In the genomic region with DNA sequence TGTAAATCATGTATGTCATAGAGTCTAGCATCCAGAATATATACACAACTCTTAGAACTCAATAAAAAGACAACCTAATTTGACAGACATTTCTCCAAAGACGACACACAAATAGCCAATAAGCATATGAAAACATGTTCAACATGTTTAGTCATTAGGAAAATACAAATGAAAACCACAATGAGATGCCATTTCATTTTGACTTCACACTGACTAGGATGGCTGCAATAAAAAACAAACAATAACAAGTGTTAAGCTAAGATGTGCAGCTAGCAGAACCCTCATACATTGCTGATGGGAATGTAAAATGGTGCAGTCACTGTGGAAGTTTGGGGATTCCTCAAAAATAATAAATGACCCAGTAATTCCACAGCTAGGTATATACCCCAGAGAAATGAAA, we compare ENCODE assay signal across 20 cellular contexts. TPM values are rescaled to one million over a fixed set of nuclear protein-coding genes. Genes with fewer than 3 reads are reported as not detected.
DNase-seq lines count a peak whose midpoint lies in the region; ATAC-seq, FAIRE-seq and TF ChIP-seq lines count a peak whose summit lies in the region.
"Had no signal": no experiment of that assay in that cellular context is flagged by ENCODE, and none has a peak within 500 bp of the region (broad histone marks: within the 10 kb centered on the region; RNA-seq: fewer than 3 reads in every experiment).

No MANE protein-coding gene starts in this region.

- no peak overlapping the region for H3K4me3 ChIP-seq in sigmoid colon

- peaks cover 10 to 70% (median 26%) of the 10 kb centered on the region in 4 donors for H3K36me3 ChIP-seq in sigmoid colon

- peak; percentile 44 for ATAC-seq in activated CD4-positive, alpha-beta T cell treated with anti-CD3 and anti-CD28 coated beads for 36 hours
- no peak for ATAC-seq in memory B cell (ENCODE audit: low read depth)

- DNase-seq in activated CD4-positive, alpha-beta T cell treated with anti-CD3 and anti-CD28 coated beads for 36 hours = no peak
- no peak for DNase-seq in activated CD4-positive, alpha-beta T cell treated with anti-CD3 and anti-CD28 coated beads for 48 hours
- DNase-seq in H54 (ENCODE audit: insufficient read length, low spot score) = no peak
- no peak for DNase-seq in activated T-helper 1 cell treated with anti-CD3 and anti-CD28 coated beads, Interleukin-12 subunit alpha, Interleukin-12 subunit beta, Interleukin-2, Interleukin-4 antibody, amounts not matched to agents 30 ng/mL and 10 ng/mL and 1 ng/mL, durations not matched to agents 14 hours and 24 hours and 36 hours (ENCODE audit: low spot score)
- DNase-seq in memory B cell (ENCODE audit: low spot score in 2 of 2) = no peak
- DNase-seq in NCI-H2196 treated with DMSO at 0.1 percent for 48 hours (lab: John Stamatoyannopoulos, UW; ENCODE audit: unreplicated experiment) = no peak
- DNase-seq in sigmoid colon = no peak
- DNase-seq in stimulated activated CD4-positive, alpha-beta T cell treated with anti-CD3 and anti-CD28 coated beads, Interleukin-4, amount 100 ng/mL, for 1 hour = no peak
- DNase-seq: AML-193, C1 segment of cervical spinal cord, DMS53, GDM1, IMR-90, NCI-H1105, NCI-H2029 treated with DMSO at 0.1 percent for 48 hours, NCI-H2171, NCI-H524 treated with DMSO at 0.1 percent for 48 hours had no signal

- FAIRE-seq in H54 (lab: Jason Lieb, UNC) = peak; percentile 61
- FAIRE-seq: D721Med, RCC 7860 had no signal

- H3K27ac Mint-ChIP-seq in activated CD4-positive, alpha-beta T cell treated with anti-CD3 and anti-CD28 coated beads for 36 hours = no peak overlapping the region
- H3K27ac Mint-ChIP-seq in activated T-helper 1 cell treated with anti-CD3 and anti-CD28 coated beads, Interleukin-12 subunit alpha, Interleukin-12 subunit beta, Interleukin-2, Interleukin-4 antibody, amounts not matched to agents 30 ng/mL and 10 ng/mL and 1 ng/mL, durations not matched to agents 14 hours and 24 hours and 36 hours = peak overlapping the region; percentile 19
- H3K27ac Mint-ChIP-seq in memory B cell = peak overlapping the region; percentile 64

- no peaks in the 10 kb centered on the region for H3K9me3 ChIP-seq in sigmoid colon

- H3K9me3 Mint-ChIP-seq in activated CD4-positive, alpha-beta T cell treated with anti-CD3 and anti-CD28 coated beads for 36 hours (ENCODE audit: low read depth) = peaks cover 8% of the 10 kb centered on the region
- H3K9me3 Mint-ChIP-seq in activated T-helper 1 cell treated with anti-CD3 and anti-CD28 coated beads, Interleukin-12 subunit alpha, Interleukin-12 subunit beta, Interleukin-2, Interleukin-4 antibody, amounts not matched to agents 30 ng/mL and 10 ng/mL and 1 ng/mL, durations not matched to agents 14 hours and 24 hours and 36 hours = peaks cover 16% of the 10 kb centered on the region
- H3K9me3 Mint-ChIP-seq in memory B cell = peaks cover 7% of the 10 kb centered on the region

- POLR2A ChIA-PET in activated CD4-positive, alpha-beta T cell treated with anti-CD3 and anti-CD28 coated beads for 36 hours (lab: Charles Lee) = no interaction called here

- TF ChIP-seq CTCF in sigmoid colon (IDR thresholded peaks at IDR 0.05) = no peak

- CTCF ChIA-PET in activated CD4-positive, alpha-beta T cell treated with anti-CD3 and anti-CD28 coated beads for 36 hours (lab: Charles Lee) = interaction anchor here (0.6 to 0.8 kb wide), 2 partner anchors 90 to 380 kb away, joined by 3 read pairs; a partner anchor contains a TSS

- no peak overlapping the region for H3K27ac ChIP-seq in sigmoid colon
- H3K27ac ChIP-seq: KMS-11 had no signal

- no peaks in the 10 kb centered on the region for H3K27me3 Mint-ChIP-seq in activated CD4-positive, alpha-beta T cell treated with anti-CD3 and anti-CD28 coated beads for 36 hours
- H3K27me3 Mint-ChIP-seq in activated T-helper 1 cell treated with anti-CD3 and anti-CD28 coated beads, Interleukin-12 subunit alpha, Interleukin-12 subunit beta, Interleukin-2, Interleukin-4 antibody, amounts not matched to agents 30 ng/mL and 10 ng/mL and 1 ng/mL, durations not matched to agents 14 hours and 24 hours and 36 hours (ENCODE audit: insufficient read depth) = no peaks in the 10 kb centered on the region
- no peaks in the 10 kb centered on the region for H3K27me3 Mint-ChIP-seq in memory B cell

- 93 to 94% methylated on average over 1 of the region's 1 CpG for WGBS in sigmoid colon, 2 donors

- TF ChIP-seq EP300 in sigmoid colon (IDR thresholded peaks at IDR 0.05) = no peak

- H3K27me3 ChIP-seq in sigmoid colon = no peaks in the 10 kb centered on the region

- intact Hi-C loops in activated CD4-positive, alpha-beta T cell treated with anti-CD3 and anti-CD28 coated beads for 36 hours (cut with DNase I, micrococcal nuclease) = no loop called here
- intact Hi-C loops in activated T-helper 1 cell treated with anti-CD3 and anti-CD28 coated beads, Interleukin-12 subunit alpha, Interleukin-12 subunit beta, Interleukin-2, Interleukin-4 antibody, amounts not matched to agents 30 ng/mL and 10 ng/mL and 1 ng/mL, durations not matched to agents 14 hours and 24 hours and 36 hours (cut with micrococcal nuclease) = loop anchor here (2.0 kb wide), 2 partner anchors 14 kb away; no protein-coding TSS in a partner anchor
- intact Hi-C loops in sigmoid colon (cut with DNase I) = no loop called here

- H3K4me3 Mint-ChIP-seq in activated CD4-positive, alpha-beta T cell treated with anti-CD3 and anti-CD28 coated beads for 36 hours = no peak overlapping the region
- no peak overlapping the region for H3K4me3 Mint-ChIP-seq in activated T-helper 1 cell treated with anti-CD3 and anti-CD28 coated beads, Interleukin-12 subunit alpha, Interleukin-12 subunit beta, Interleukin-2, Interleukin-4 antibody, amounts not matched to agents 30 ng/mL and 10 ng/mL and 1 ng/mL, durations not matched to agents 14 hours and 24 hours and 36 hours
- H3K4me3 Mint-ChIP-seq in memory B cell = no peak overlapping the region

- TF ChIP-seq POLR2A in H54 (IDR thresholded peaks at IDR 0.05; ENCODE audit: low read depth, low read length) (no peak), sigmoid colon (IDR thresholded peaks at IDR 0.05) (no peak)

- peaks cover 64% of the 10 kb centered on the region for H3K36me3 Mint-ChIP-seq in activated CD4-positive, alpha-beta T cell treated with anti-CD3 and anti-CD28 coated beads for 36 hours (ENCODE audit: low read depth)
- H3K36me3 Mint-ChIP-seq in activated T-helper 1 cell treated with anti-CD3 and anti-CD28 coated beads, Interleukin-12 subunit alpha, Interleukin-12 subunit beta, Interleukin-2, Interleukin-4 antibody, amounts not matched to agents 30 ng/mL and 10 ng/mL and 1 ng/mL, durations not matched to agents 14 hours and 24 hours and 36 hours (ENCODE audit: low read depth) = peaks cover 62% of the 10 kb centered on the region
- H3K36me3 Mint-ChIP-seq in memory B cell = peaks cover 45% of the 10 kb centered on the region

- no peaks in the 10 kb centered on the region for H3K4me1 ChIP-seq in sigmoid colon

- peaks cover 45% of the 10 kb centered on the region for H3K4me1 Mint-ChIP-seq in activated CD4-positive, alpha-beta T cell treated with anti-CD3 and anti-CD28 coated beads for 36 hours
- H3K4me1 Mint-ChIP-seq in activated T-helper 1 cell treated with anti-CD3 and anti-CD28 coated beads, Interleukin-12 subunit alpha, Interleukin-12 subunit beta, Interleukin-2, Interleukin-4 antibody, amounts not matched to agents 30 ng/mL and 10 ng/mL and 1 ng/mL, durations not matched to agents 14 hours and 24 hours and 36 hours (ENCODE audit: low read depth) = peaks cover 42% of the 10 kb centered on the region
- peaks cover 32% of the 10 kb centered on the region for H3K4me1 Mint-ChIP-seq in memory B cell

RNA-seq across cellular contexts. Expression of a gene that starts 16.4 kb away (rescaled TPM):
- total RNA-seq in activated CD4-positive, alpha-beta T cell treated with anti-CD3 and anti-CD28 coated beads for 36 hours = 10 to 100 TPM; 76.2 to 88.7 TPM
- total RNA-seq in activated T-helper 1 cell treated with anti-CD3 and anti-CD28 coated beads, Interleukin-12 subunit alpha, Interleukin-12 subunit beta, Interleukin-2, Interleukin-4 antibody, amounts not matched to agents 30 ng/mL and 10 ng/mL and 1 ng/mL, durations not matched to agents 14 hours and 24 hours and 36 hours = 65.2 and 70.4 TPM in 2 replicates
- 10 to 100 TPM; 56.7 to 88.1 (median 64.9) TPM for total RNA-seq in sigmoid colon
- 10 to 100 TPM; 12.9 to 40.0 (median 17.4) TPM for polyA plus RNA-seq in sigmoid colon
